9 cellular contexts compared by ENCODE assay signal in genomic region chr7:12257582-12257981, GRCh38. TPM values are rescaled to one million over a fixed set of nuclear protein-coding genes. Genes with fewer than 3 reads are reported as not detected.
DNase-seq lines count a peak whose midpoint lies in the region; ATAC-seq, FAIRE-seq and TF ChIP-seq lines count a peak whose summit lies in the region.
"Had no signal": no experiment of that assay in that cellular context is flagged by ENCODE, and none has a peak within 500 bp of the region (broad histone marks: within the 10 kb centered on the region; RNA-seq: fewer than 3 reads in every experiment).

No MANE protein-coding gene starts in this region.

- H3K4me2 ChIP-seq in MM.1S (ENCODE audit: low read depth, low read length) (peak overlapping the region; percentile 50), K562 (ENCODE audit: insufficient read depth, low read length) (peak overlapping the region; percentile 45)

- H3K9me3 ChIP-seq in MM.1S (replicated peaks; ENCODE audit: insufficient read depth, low read length): no peaks in the 10 kb centered on the region
- H3K9me3 ChIP-seq in K562 (replicated peaks; ENCODE audit: control insufficient read depth, insufficient read depth, low read depth, low read length): no peaks in the 10 kb centered on the region

- TF ChIP-seq CTCF in MM.1S (IDR thresholded peaks at IDR 0.05; ENCODE audit: low read length): no peak
- TF ChIP-seq CTCF in K562 (IDR thresholded peaks at IDR 0.05 in 2 of 3, conservative IDR thresholded peaks at IDR 0.05 in 1 of 3; ENCODE audit: insufficient read depth in 2 of 3, low read depth in 1 of 3, low read length in 3 of 3): no peak

- H3K79me2 ChIP-seq in MM.1S (ENCODE audit: low read length) (no peaks in the 10 kb centered on the region), K562 (ENCODE audit: control insufficient read depth, insufficient read depth, low read length) (no peaks in the 10 kb centered on the region)

- peak; percentile 70 for ATAC-seq in K562
- ATAC-seq in natural killer cell treated with Interleukin-12 subunit alpha and Interleukin-12 subunit beta and Interleukin-15 and Interleukin-18, amount 100 ng/mL, for 72 hours: peak; percentile 99 to 100

- 15% methylated on average over 2 of the region's 2 CpGs for WGBS in K562 (ENCODE audit: insufficient coverage, low coverage, missing lambda C conversion rate)

- H3K4me3 Mint-ChIP-seq in activated CD4-positive, alpha-beta T cell treated with anti-CD3 and anti-CD28 coated beads, Interleukin-2, amount 10 ng/mL, durations not matched to agents 24 days and 14 days: no peak overlapping the region
- H3K4me3 Mint-ChIP-seq in natural killer cell treated with Interleukin-12 subunit alpha and Interleukin-12 subunit beta and Interleukin-15 and Interleukin-18, amount 100 ng/mL, for 72 hours: no peak overlapping the region
- H3K4me3 Mint-ChIP-seq: activated naive CD8-positive, alpha-beta T cell had no signal

- H3K27ac ChIP-seq in MM.1S (ENCODE audit: low read length): no peak overlapping the region
- no peak overlapping the region for H3K27ac ChIP-seq in K562 (ENCODE audit: extremely low read depth, low read depth, low read length)

- peak overlapping the region; percentile 24; the same call in 1 of the 2 replicates for H3K4me3 ChIP-seq in MM.1S (ENCODE audit: low read length)
- H3K4me3 ChIP-seq in K562: no peak overlapping the region

- H3K27ac Mint-ChIP-seq in activated CD4-positive, alpha-beta T cell treated with anti-CD3 and anti-CD28 coated beads, Interleukin-2, amount 10 ng/mL, durations not matched to agents 24 days and 14 days: no peak overlapping the region
- no peak overlapping the region for H3K27ac Mint-ChIP-seq in natural killer cell treated with Interleukin-12 subunit alpha and Interleukin-12 subunit beta and Interleukin-15 and Interleukin-18, amount 100 ng/mL, for 72 hours
- H3K27ac Mint-ChIP-seq: activated naive CD8-positive, alpha-beta T cell had no signal

- intact Hi-C loops in activated CD4-positive, alpha-beta T cell treated with anti-CD3 and anti-CD28 coated beads, Interleukin-2, amount 10 ng/mL, durations not matched to agents 24 days and 14 days (cut with micrococcal nuclease): loop anchor here (5.0 kb wide), 1 partner anchor 430 kb away; the partner anchor contains the start of gene ARL4A
- intact Hi-C loops in K562 (cut with micrococcal nuclease): no loop called here

- H3K36me3 Mint-ChIP-seq in activated CD4-positive, alpha-beta T cell treated with anti-CD3 and anti-CD28 coated beads, Interleukin-2, amount 10 ng/mL, durations not matched to agents 24 days and 14 days (ENCODE audit: low read depth): peaks cover 4% of the 10 kb centered on the region
- peaks cover 11% of the 10 kb centered on the region for H3K36me3 Mint-ChIP-seq in natural killer cell treated with Interleukin-12 subunit alpha and Interleukin-12 subunit beta and Interleukin-15 and Interleukin-18, amount 100 ng/mL, for 72 hours

- CTCF ChIA-PET in K562 (lab: Yijun Ruan, JAX; ENCODE audit: low intra/inter-chr PET ratio): no interaction called here

- peaks cover 7% of the 10 kb centered on the region for H3K27me3 Mint-ChIP-seq in activated CD4-positive, alpha-beta T cell treated with anti-CD3 and anti-CD28 coated beads, Interleukin-2, amount 10 ng/mL, durations not matched to agents 24 days and 14 days
- peaks cover 1 to 2% of the 10 kb centered on the region in 2 donors for H3K27me3 Mint-ChIP-seq in natural killer cell treated with Interleukin-12 subunit alpha and Interleukin-12 subunit beta and Interleukin-15 and Interleukin-18, amount 100 ng/mL, for 72 hours
- H3K27me3 Mint-ChIP-seq: activated naive CD8-positive, alpha-beta T cell had no signal

- peaks cover 8% of the 10 kb centered on the region for H3K4me1 Mint-ChIP-seq in activated CD4-positive, alpha-beta T cell treated with anti-CD3 and anti-CD28 coated beads, Interleukin-2, amount 10 ng/mL, durations not matched to agents 24 days and 14 days
- H3K4me1 Mint-ChIP-seq in natural killer cell treated with Interleukin-12 subunit alpha and Interleukin-12 subunit beta and Interleukin-15 and Interleukin-18, amount 100 ng/mL, for 72 hours (ENCODE audit: low read depth in 2 of 2): peaks cover 0 to 2% of the 10 kb centered on the region in 2 donors

- H3K9ac ChIP-seq in MM.1S (ENCODE audit: low read length) (no peak overlapping the region), K562 (ENCODE audit: insufficient read depth in 1 of 2, low read depth in 2 of 2, low read length in 2 of 2) (no peak overlapping the region)

- no TSS peak for BruUV-seq in K562 (replicated peaks; lab: Mats Ljungman, UMichigan)

- H3K9me1 ChIP-seq in K562 (ENCODE audit: control insufficient read depth, insufficient read depth, low read length): no peaks in the 10 kb centered on the region

- no peaks in the 10 kb centered on the region; the same call in 1 of the 2 replicates for H3F3A ChIP-seq in MM.1S (ENCODE audit: insufficient read depth, low read length)

- peak; percentile 88 for DNase-seq in activated CD4-positive, alpha-beta T cell treated with anti-CD3 and anti-CD28 coated beads, Interleukin-2, amount 10 ng/mL, durations not matched to agents 24 days and 14 days
- DNase-seq in activated CD4-positive, alpha-beta T cell treated with anti-CD3 and anti-CD28 coated beads, Interleukin-2, amount 50 U/mL, for 1 hour: no peak
- DNase-seq in HCEC 1CT (peak; percentile 39), MM.1S (peak; percentile 93), K562 (ENCODE audit: extremely low read depth in 1 of 4, low spot score in 3 of 4) (peak in 1 of 4 experiments; percentile 6), NCI-H2107 (lab: John Stamatoyannopoulos, UW) (no peak)
- peak; percentile 72 for DNase-seq in natural killer cell treated with Interleukin-12 subunit alpha and Interleukin-12 subunit beta and Interleukin-15 and Interleukin-18, amount 100 ng/mL, for 72 hours (ENCODE audit: low spot score)
- no peak for DNase-seq in stimulated activated naive CD4-positive, alpha-beta T cell treated with Interleukin-2 at 50 U/mL for 16 hours (lab: John Stamatoyannopoulos, UW)

- H3K27me3 ChIP-seq in MM.1S (replicated peaks; ENCODE audit: insufficient read depth, low read length): no peaks in the 10 kb centered on the region
- no peaks in the 10 kb centered on the region for H3K27me3 ChIP-seq in K562 (ENCODE audit: control insufficient read depth in 2 of 2, insufficient read depth in 2 of 2, low read length in 2 of 2)

- H2AFZ ChIP-seq in MM.1S (ENCODE audit: low read length) (no peak overlapping the region), K562 (ENCODE audit: low read depth, low read length) (peak overlapping the region; percentile 67)

- no peaks in the 10 kb centered on the region for H3K36me3 ChIP-seq in MM.1S (replicated peaks; ENCODE audit: insufficient read depth, low read length)
- H3K36me3 ChIP-seq in K562 (ENCODE audit: control insufficient read depth, insufficient read depth, low read length): no peaks in the 10 kb centered on the region

- H4K20me1 ChIP-seq in MM.1S (ENCODE audit: insufficient read depth, low read length) (no peaks in the 10 kb centered on the region), K562 (replicated peaks; ENCODE audit: control insufficient read depth, insufficient read depth, low read length) (no peaks in the 10 kb centered on the region)

- TF ChIP-seq RAD21 in K562 (CRISPR knock-in tag; conservative IDR thresholded peaks at IDR 0.05 in 1 of 2, IDR thresholded peaks at IDR 0.05 in 1 of 2): no peak

- TF ChIP-seq EP300 in K562 (IDR thresholded peaks at IDR 0.05; ENCODE audit: low read length): no peak

- no peaks in the 10 kb centered on the region for H3K9me2 ChIP-seq in MM.1S (replicated peaks; ENCODE audit: insufficient read depth, low read length)

- in situ Hi-C loops in K562 (cut with MboI): no loop called here

- H3K9me3 Mint-ChIP-seq in activated CD4-positive, alpha-beta T cell treated with anti-CD3 and anti-CD28 coated beads, Interleukin-2, amount 10 ng/mL, durations not matched to agents 24 days and 14 days: peaks cover 14% of the 10 kb centered on the region
- H3K9me3 Mint-ChIP-seq in natural killer cell treated with Interleukin-12 subunit alpha and Interleukin-12 subunit beta and Interleukin-15 and Interleukin-18, amount 100 ng/mL, for 72 hours: peaks cover 4% of the 10 kb centered on the region

- TF ChIP-seq POLR2A in K562 (conservative IDR thresholded peaks at IDR 0.05): no peak

- H3K4me1 ChIP-seq in MM.1S (ENCODE audit: low read length) (peaks cover 5% of the 10 kb centered on the region; the same call in 1 of the 2 replicates), K562 (replicated peaks in 1 of 2; ENCODE audit: control insufficient read depth in 2 of 2, insufficient read depth in 2 of 2, low read length in 2 of 2) (no peaks in the 10 kb centered on the region)

- FAIRE-seq in K562 (lab: Jason Lieb, UNC): no peak

- POLR2A ChIA-PET in K562 (lab: Yijun Ruan, JAX): no interaction called here

TF ChIP-seq in K562, 482 proteins besides CTCF, POLR2A, EP300 and RAD21 (continues in another document):
- TF ChIP-seq FOXM1 (IDR thresholded peaks at IDR 0.05; ENCODE audit: low read depth) (0 out of 2 replicates have a peak, but pooled peaks have one; percentile 24), FOXM1 (CRISPR knock-in tag; IDR thresholded peaks at IDR 0.05; ENCODE audit: low read depth) (no peak), NR2C2 (CRISPR knock-in tag; IDR thresholded peaks at IDR 0.05) (no peak), NR2C2 (tag; IDR thresholded peaks at IDR 0.05) (peak; percentile 28; the same call in 1 of the 2 replicates)

RNA-seq across cellular contexts. Expression of gene TMEM106B, which starts 46.5 kb away (rescaled TPM):
- 24.0 and 25.5 TPM in 2 replicates for total RNA-seq in activated CD4-positive, alpha-beta T cell treated with anti-CD3 and anti-CD28 coated beads, Interleukin-2, amount 10 ng/mL, durations not matched to agents 24 days and 14 days
- 13.2 and 34.3 TPM in 2 replicates for total RNA-seq in K562 (2011; cell fraction: chromatin; rRNA removed; ENCODE audit: low replicate concordance)
- 13.0 TPM in 2 replicates for total RNA-seq in K562 (2011; cell fraction: nucleolus; rRNA removed)
- total RNA-seq in K562 (2011; cell fraction: nucleoplasm; rRNA removed): 23.2 and 56.3 TPM in 2 replicates
- total RNA-seq in K562 (2014; rRNA removed) (12.9 and 15.7 TPM in 2 replicates), K562 (2014; rRNA removed; fragmentation: Illumina TruSeq; extraction: Trizol) (25.9 and 30.1 TPM in 2 replicates), K562 (2015; rRNA removed; fragmentation: Illumina TruSeq; extraction: Trizol) (21.6 and 22.2 TPM in 2 replicates), K562 (2021) (18.7 and 20.7 TPM in 2 replicates)
- polyA plus RNA-seq in K562 (2011; rRNA removed) (27.4 and 30.4 TPM in 2 replicates), K562 (2014; fragmentation: Illumina TruSeq; extraction: Trizol) (15.8 and 20.5 TPM in 2 replicates), K562 (2014; fragmentation: Nextera tagmentation; extraction: Ambion mirVana) (1 to 10 TPM; 8.6 to 8.9 TPM), K562 (2014; rRNA removed) (10.3 and 13.2 TPM in 2 replicates)
- 6.9 and 13.5 TPM in 2 replicates for polyA plus RNA-seq in K562 (2011; cell fraction: cytosol; rRNA removed)
- polyA plus RNA-seq in K562 (2011; cell fraction: nucleus; rRNA removed): 7.5 and 12.3 TPM in 2 replicates
- polyA plus RNA-seq in K562 (2012): 12.8 and 20.1 TPM in 2 replicates
- 41.3 and 54.9 TPM in 2 replicates for polyA minus RNA-seq in K562 (2011; rRNA and poly(A)+ RNA removed)
- 23.1 and 29.0 TPM in 2 replicates for polyA minus RNA-seq in K562 (2011; cell fraction: cytosol; rRNA and poly(A)+ RNA removed)
- polyA minus RNA-seq in K562 (2011; cell fraction: nucleus; rRNA and poly(A)+ RNA removed): 12.9 and 22.5 TPM in 2 replicates
- total RNA-seq in natural killer cell treated with Interleukin-12 subunit alpha and Interleukin-12 subunit beta and Interleukin-15 and Interleukin-18, amount 100 ng/mL, for 72 hours: 10 to 100 TPM; 14.9 to 20.6 TPM

Comparison
In these comparisons a context has a peak if more than half of its experiments do, and no peak if none do; other contexts are left out.
1. DNase-seq: peak in activated CD4-positive, alpha-beta T cell treated with anti-CD3 and anti-CD28 coated beads, Interleukin-2, amount 10 ng/mL, durations not matched to agents 24 days and 14 days (single experiment), HCEC 1CT (single experiment), MM.1S (single experiment) and natural killer cell treated with Interleukin-12 subunit alpha and Interleukin-12 subunit beta and Interleukin-15 and Interleukin-18, amount 100 ng/mL, for 72 hours (single experiment); none in activated CD4-positive, alpha-beta T cell treated with anti-CD3 and anti-CD28 coated beads, Interleukin-2, amount 50 U/mL, for 1 hour (single experiment), stimulated activated naive CD4-positive, alpha-beta T cell treated with Interleukin-2 at 50 U/mL for 16 hours (single experiment) and NCI-H2107 (single experiment).